39 cellular contexts compared by ENCODE assay signal in genomic region chr9:132465131-132465635, GRCh38. TPM values are rescaled to one million over a fixed set of nuclear protein-coding genes. Genes with fewer than 3 reads are reported as not detected.
"Had no signal": no experiment of that assay in that cellular context is flagged by ENCODE, and none has a peak within 500 bp of the region (broad histone marks: within the 10 kb centered on the region; RNA-seq: fewer than 3 reads in every experiment).

No MANE protein-coding gene starts in this region.

- H3K4me3 ChIP-seq: MG63 had no signal

- H3K36me3 ChIP-seq: MG63 had no signal

- H3K9me3 ChIP-seq: MG63 had no signal

- DNase-seq: Karpas-422, Kasumi-1, MG63, MM.1S, MV-4-11, NCI-H1048, NCI-H1092, NCI-H1092 treated with DMSO at 0.1 percent for 48 hours, NCI-H1105, NCI-H1105 treated with DMSO at 0.1 percent for 48 hours, NCI-H1417, NCI-H1417 treated with DMSO at 0.1 percent for 48 hours, NCI-H1436, NCI-H1436 treated with DMSO at 0.1 percent for 48 hours, NCI-H146, NCI-H1694, NCI-H1694 treated with DMSO at 0.1 percent for 48 hours, NCI-H187, NCI-H187 treated with DMSO at 0.1 percent for 48 hours, NCI-H1930, NCI-H2029, NCI-H2029 treated with DMSO at 0.1 percent for 48 hours, NCI-H2081, NCI-H2107, NCI-H2171, NCI-H2171 treated with DMSO at 0.1 percent for 48 hours, NCI-H2227 treated with DMSO at 0.1 percent for 48 hours, NCI-H226, NCI-H345, NCI-H446, NCI-H446 treated with DMSO at 0.1 percent for 48 hours, NCI-H510A, NCI-H510A treated with DMSO at 0.1 percent for 48 hours, NCI-H524, NCI-H524 treated with DMSO at 0.1 percent for 48 hours had no signal

RNA-seq across cellular contexts. Expression of gene CFAP77, which starts 55.2 kb away (rescaled TPM):
- total RNA-seq: LHCN-M2, M059J, MCF 10A, NCI-H460 had no signal
